ENCODE assay signal across 24 cellular contexts in the genomic region with DNA sequence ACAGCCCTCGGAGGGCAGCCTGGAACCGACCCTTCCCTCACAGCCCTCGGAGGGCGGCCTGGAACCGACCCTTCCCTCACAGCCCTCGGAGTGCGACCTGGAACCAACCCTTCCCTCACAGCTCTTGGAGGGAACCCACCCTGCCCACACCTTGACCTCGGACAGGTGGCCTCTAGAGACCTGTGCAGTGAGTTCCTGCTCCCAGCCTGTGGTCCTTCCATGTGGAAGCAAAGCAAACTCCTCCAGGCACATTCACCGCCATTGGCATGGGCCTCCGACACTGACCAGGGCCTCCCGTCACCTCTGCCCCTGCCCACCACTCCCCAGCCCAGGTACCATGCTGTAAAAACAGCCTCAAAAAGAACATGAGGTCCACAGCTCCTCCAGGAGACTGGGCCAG.
DNase-seq lines count a peak whose midpoint lies in the region; ATAC-seq and TF ChIP-seq lines count a peak whose summit lies in the region.
"Had no signal": no experiment of that assay in that cellular context is flagged by ENCODE, and none has a peak within 500 bp of the region (broad histone marks: within the 10 kb centered on the region; RNA-seq: fewer than 3 reads in every experiment).

No MANE protein-coding gene starts in this region.

- H3K27ac ChIP-seq in sigmoid colon = no peak overlapping the region
- H3K27ac ChIP-seq: 22Rv1; BLaER1 treated with 17β-estradiol and CSF1 and Interleukin-3, amounts not matched to agents 10 nM and 100 nM; GM23248; PC-9; RWPE1 had no signal

- intact Hi-C loops in sigmoid colon (cut with DNase I) = no loop called here

- H3K9me3 ChIP-seq in sigmoid colon = peaks cover 0 to 10% (median 4%) of the 10 kb centered on the region in 4 donors
- H3K9me3 ChIP-seq: HAP-1 had no signal

- no peak overlapping the region for H3K4me3 ChIP-seq in sigmoid colon
- H3K4me3 ChIP-seq: BLaER1 treated with 17β-estradiol and CSF1 and Interleukin-3, amounts not matched to agents 10 nM and 100 nM; GM23248; HAP-1; PC-9 had no signal

- no peak for TF ChIP-seq EP300 in sigmoid colon (IDR thresholded peaks at IDR 0.05)

- no peaks in the 10 kb centered on the region for H3K4me1 ChIP-seq in sigmoid colon
- H3K4me1 ChIP-seq: BLaER1 treated with 17β-estradiol and CSF1 and Interleukin-3, amounts not matched to agents 10 nM and 100 nM; Caco-2; HAP-1 had no signal

- no peak for TF ChIP-seq POLR2A in sigmoid colon (IDR thresholded peaks at IDR 0.05)

- 87 to 92% methylated on average over 11 of the region's 11 CpGs for WGBS in sigmoid colon, 2 donors

- peak; percentile 50 for DNase-seq in activated effector memory CD4-positive, alpha-beta T cell treated with anti-CD3 and anti-CD28 coated beads, Interleukin-2, amount 50 U/mL, for 16 hours
- DNase-seq in activated effector memory CD4-positive, alpha-beta T cell treated with Interleukin-2 at 50 U/mL for 16 hours = no peak
- DNase-seq in mesenteric fat pad (ENCODE audit: low spot score) (peak; percentile 37), sigmoid colon (peak; percentile 53), kidney glomerular epithelial cell (lab: John Stamatoyannopoulos, UW) (no peak), pons (ENCODE audit: low spot score) (no peak)
- DNase-seq: Caco-2; CD4-positive, alpha-beta memory T cell; DMS 273 treated with DMSO at 0.1 percent for 48 hours; DMS79 treated with DMSO at 0.1 percent for 48 hours; GM23248; KG1; NCI-H1092; NCI-H1436; NCI-H187 treated with DMSO at 0.1 percent for 48 hours; NCI-H510A; PC-9; SHP77 treated with DMSO at 0.1 percent for 48 hours had no signal

- no peak for ATAC-seq in HG03108 (IDR thresholded peaks at IDR 0.05; ENCODE audit: unreplicated experiment)
- ATAC-seq in GM18907 (IDR thresholded peaks at IDR 0.05; ENCODE audit: unreplicated experiment) = no peak

- no peaks in the 10 kb centered on the region for H3K36me3 ChIP-seq in sigmoid colon
- H3K36me3 ChIP-seq: HAP-1 had no signal

- TF ChIP-seq CTCF in sigmoid colon (IDR thresholded peaks at IDR 0.05) = no peak

- peaks cover 4 to 28% (median 5%) of the 10 kb centered on the region in 3 donors for H3K27me3 ChIP-seq in sigmoid colon
- H3K27me3 ChIP-seq: BLaER1 treated with 17β-estradiol and CSF1 and Interleukin-3, amounts not matched to agents 10 nM and 100 nM had no signal

Comparison
In these comparisons a context has a peak if more than half of its experiments do, and no peak if none do; other contexts are left out.
1. DNase-seq: peak in activated effector memory CD4-positive, alpha-beta T cell treated with anti-CD3 and anti-CD28 coated beads, Interleukin-2, amount 50 U/mL, for 16 hours (single experiment), mesenteric fat pad (single experiment) and sigmoid colon (single experiment); none in activated effector memory CD4-positive, alpha-beta T cell treated with Interleukin-2 at 50 U/mL for 16 hours (single experiment), kidney glomerular epithelial cell (single experiment) and pons (single experiment).